13 cellular contexts compared by ENCODE assay signal in genomic region chr7:79420464-79420863, GRCh38. TPM values are rescaled to one million over a fixed set of nuclear protein-coding genes. Genes with fewer than 3 reads are reported as not detected.
DNase-seq lines count a peak whose midpoint lies in the region; ATAC-seq, FAIRE-seq and TF ChIP-seq lines count a peak whose summit lies in the region.
"Had no signal": no experiment of that assay in that cellular context is flagged by ENCODE, and none has a peak within 500 bp of the region (broad histone marks: within the 10 kb centered on the region; RNA-seq: fewer than 3 reads in every experiment).

No MANE protein-coding gene starts in this region.

- H3K27ac ChIP-seq in HepG2 (ENCODE audit: extremely low read length, insufficient read depth, low read length) = no peak overlapping the region
- H3K27ac ChIP-seq: WERI-Rb-1 had no signal

- peaks cover 12% of the 10 kb centered on the region for H3K4me1 Mint-ChIP-seq in chondrocyte (ENCODE audit: low read depth)
- H3K4me1 Mint-ChIP-seq: activated naive CD4-positive, alpha-beta T cell treated with anti-CD3 and anti-CD28 coated beads, Interleukin-2, amount 10 ng/mL, durations not matched to agents 7 days and 5 days had no signal

- peak overlapping the region; percentile 2 for H3K4me3 Mint-ChIP-seq in chondrocyte (ENCODE audit: unreplicated experiment)
- H3K4me3 Mint-ChIP-seq: activated naive CD4-positive, alpha-beta T cell treated with anti-CD3 and anti-CD28 coated beads, Interleukin-2, amount 10 ng/mL, durations not matched to agents 7 days and 5 days had no signal

- TF ChIP-seq EP300 in HepG2 (IDR thresholded peaks at IDR 0.05; ENCODE audit: low read depth in 2 of 2, low read length in 2 of 2) = no peak
- TF ChIP-seq EP300 in HepG2 (CRISPR knock-in tag; IDR thresholded peaks at IDR 0.05; ENCODE audit: borderline replicate concordance) = no peak

- no peak overlapping the region for H3K9ac ChIP-seq in HepG2 (ENCODE audit: insufficient read depth, low read depth, low read length)

- H3K27me3 Mint-ChIP-seq in chondrocyte (ENCODE audit: low read depth) = peaks cover 2% of the 10 kb centered on the region
- H3K27me3 Mint-ChIP-seq: activated naive CD4-positive, alpha-beta T cell treated with anti-CD3 and anti-CD28 coated beads, Interleukin-2, amount 10 ng/mL, durations not matched to agents 7 days and 5 days had no signal

- intact Hi-C loops in HepG2 (cut with micrococcal nuclease; ENCODE audit: unreplicated experiment) = no loop called here

- DNase-seq in AG08396 (ENCODE audit: low spot score) = peak; percentile 43
- DNase-seq in M059J (ENCODE audit: low read depth) = peak; percentile 94
- DNase-seq in chondrocyte (ENCODE audit: low spot score) = no peak
- peak; percentile 41 for DNase-seq in HepG2 (ENCODE audit: low spot score)
- no peak for DNase-seq in NCI-H2107 (lab: John Stamatoyannopoulos, UW)
- no peak for DNase-seq in activated gamma-delta T cell (lab: John Stamatoyannopoulos, UW)
- no peak for DNase-seq in HuH-7.5 (ENCODE audit: low spot score)
- DNase-seq: activated naive CD4-positive, alpha-beta T cell treated with anti-CD3 and anti-CD28 coated beads, Interleukin-2, amount 10 ng/mL, durations not matched to agents 7 days and 5 days; glutamatergic neuron; NCI-H748 treated with DMSO at 0.1 percent for 48 hours; WERI-Rb-1 had no signal

- TF ChIP-seq CTCF in chondrocyte (IDR thresholded peaks at IDR 0.05) (no peak), HepG2 (CRISPR knock-in tag; IDR thresholded peaks at IDR 0.05) (no peak)

- no peak for TF ChIP-seq RAD21 in HepG2 (CRISPR knock-in tag; IDR thresholded peaks at IDR 0.05)

- POLR2A ChIA-PET in HepG2 (lab: Yijun Ruan, JAX) = interaction anchor here (2.4 kb wide), 1 partner anchor 32 kb away, joined by 8 read pairs; no protein-coding TSS in a partner anchor

- WGBS in HepG2 (ENCODE audit: low lambda C conversion rate) = 13% methylated on average over 2 of the region's 2 CpGs

- H3K27me3 ChIP-seq in HepG2 (ENCODE audit: control insufficient read depth in 1 of 2, insufficient read depth in 2 of 2, low read length in 2 of 2) = no peaks in the 10 kb centered on the region

- no peaks in the 10 kb centered on the region for H3K9me3 ChIP-seq in HepG2 (ENCODE audit: low read length)

- FAIRE-seq in HepG2 (lab: Jason Lieb, UNC) = no peak
- FAIRE-seq: H1 had no signal

- BruUV-seq in HepG2 (replicated peaks; lab: Mats Ljungman, UMichigan) = no TSS peak

- H4K20me1 ChIP-seq in HepG2 (ENCODE audit: insufficient read depth, low read length) = no peaks in the 10 kb centered on the region

- H3K4me1 ChIP-seq in HepG2 (ENCODE audit: insufficient read depth, low read length) = peaks cover 11% of the 10 kb centered on the region

- CTCF ChIA-PET in HepG2 (lab: Yijun Ruan, JAX; ENCODE audit: low intra/inter-chr PET ratio, low total read pairs) = no interaction called here

- H3K4me2 ChIP-seq in HepG2 (ENCODE audit: low read depth, low read length) = no peak overlapping the region

- no peak overlapping the region for H2AFZ ChIP-seq in HepG2 (ENCODE audit: low read length)

- no peaks in the 10 kb centered on the region for H3K9me3 Mint-ChIP-seq in chondrocyte (ENCODE audit: low read depth)
- H3K9me3 Mint-ChIP-seq: activated naive CD4-positive, alpha-beta T cell treated with anti-CD3 and anti-CD28 coated beads, Interleukin-2, amount 10 ng/mL, durations not matched to agents 7 days and 5 days had no signal

- no peak overlapping the region for H3K4me3 ChIP-seq in HepG2 (replicated peaks in 1 of 3; ENCODE audit: insufficient read depth in 1 of 3, low read depth in 2 of 3, low read length in 3 of 3)

- no peak for TF ChIP-seq POLR2A in HepG2 (IDR thresholded peaks at IDR 0.05; ENCODE audit: insufficient read depth in 1 of 2, low read depth in 2 of 2, low read length in 2 of 2)

- no peaks in the 10 kb centered on the region for H3K79me2 ChIP-seq in HepG2 (ENCODE audit: insufficient read depth, low read length)

- ATAC-seq in HepG2 = no peak
- ATAC-seq in GM21528 (IDR thresholded peaks at IDR 0.05; ENCODE audit: low FRiP score, unreplicated experiment) = no peak

- no peaks in the 10 kb centered on the region for H3K36me3 Mint-ChIP-seq in chondrocyte (ENCODE audit: low read depth)
- H3K36me3 Mint-ChIP-seq: activated naive CD4-positive, alpha-beta T cell treated with anti-CD3 and anti-CD28 coated beads, Interleukin-2, amount 10 ng/mL, durations not matched to agents 7 days and 5 days had no signal

- no peaks in the 10 kb centered on the region for H3K36me3 ChIP-seq in HepG2 (replicated peaks in 1 of 2; ENCODE audit: control insufficient read depth in 1 of 2, insufficient read depth in 2 of 2, low read length in 2 of 2)
- H3K36me3 ChIP-seq: WERI-Rb-1 had no signal

- in situ Hi-C loops in HepG2 (cut with HindIII; ENCODE audit: extremely low pct_ligation_motif_present, low pct_unique_long_range_greater_than_20kb) = no loop called here

- peak overlapping the region; percentile 65 for H3K27ac Mint-ChIP-seq in chondrocyte (ENCODE audit: unreplicated experiment)
- H3K27ac Mint-ChIP-seq: activated naive CD4-positive, alpha-beta T cell treated with anti-CD3 and anti-CD28 coated beads, Interleukin-2, amount 10 ng/mL, durations not matched to agents 7 days and 5 days had no signal

TF ChIP-seq in HepG2, 621 proteins besides CTCF, POLR2A, EP300 and RAD21 (continues in another document):
- TF ChIP-seq NCOA5 (CRISPR knock-in tag; IDR thresholded peaks at IDR 0.05) (no peak), CREB1 (IDR thresholded peaks at IDR 0.05) (peak; percentile 37; the same call in 1 of the 2 replicates), CREB1 (CRISPR knock-in tag; IDR thresholded peaks at IDR 0.05) (no peak), CHD4 (IDR thresholded peaks at IDR 0.05; ENCODE audit: borderline replicate concordance, low read length) (no peak), ZNF550 (CRISPR knock-in tag; IDR thresholded peaks at IDR 0.05; ENCODE audit: borderline replicate concordance) (no peak), MAFF (IDR thresholded peaks at IDR 0.05; ENCODE audit: low read depth, low read length) (peak; percentile 57; the same call in 1 of the 2 replicates), ZFY (CRISPR knock-in tag; IDR thresholded peaks at IDR 0.05) (no peak), ZC3H4 (CRISPR knock-in tag; IDR thresholded peaks at IDR 0.05; ENCODE audit: borderline replicate concordance) (no peak), ATF7 (IDR thresholded peaks at IDR 0.05) (peak; percentile 48), ATF7 (CRISPR knock-in tag; IDR thresholded peaks at IDR 0.05) (no peak), MAFK (conservative IDR thresholded peaks at IDR 0.05 in 1 of 2, IDR thresholded peaks at IDR 0.05 in 1 of 2; ENCODE audit: low read length in 2 of 2) (peak; percentile 51 to 54; a peak in 3 of 4 replicates), FOSL2 (CRISPR knock-in tag; IDR thresholded peaks at IDR 0.05) (peak; percentile 67)

RNA-seq across cellular contexts. Expression of gene MAGI2, which starts 33.0 kb away (rescaled TPM):
- total RNA-seq in M059J (2014; rRNA removed; shearing (Covaris generic)) = 0.57 and 1.2 TPM in 2 replicates
- total RNA-seq in chondrocyte (5.8 to 11.8 TPM (median 6.0 TPM) in 3 replicates), HepG2 (2016; rRNA removed; fragmentation: Illumina TruSeq; extraction: Trizol) (1.1 and 3.8 TPM in 2 replicates)
- 1.1 and 2.1 TPM in 2 replicates for total RNA-seq in HepG2 (2016; cell fraction: cytosol; rRNA removed; fragmentation: Illumina TruSeq; extraction: Trizol; ENCODE audit: low read depth)
- 0.65 and 3.4 TPM in 2 replicates for total RNA-seq in HepG2 (2016; cell fraction: insoluble cytoplasmic fraction; rRNA removed; fragmentation: Illumina TruSeq; extraction: Trizol)
- total RNA-seq in HepG2 (2016; cell fraction: membrane; rRNA removed; fragmentation: Illumina TruSeq; extraction: Trizol) = 0.65 and 0.90 TPM in 2 replicates
- total RNA-seq in HepG2 (2016; cell fraction: nucleus; rRNA removed; fragmentation: Illumina TruSeq; extraction: Trizol) = 20.6 and 20.9 TPM in 2 replicates
- 1.5 and 1.6 TPM in 2 replicates for polyA plus RNA-seq in HepG2 (2011; rRNA removed)
- 0.38 and 0.53 TPM in 2 replicates for polyA plus RNA-seq in HepG2 (2011; cell fraction: cytosol; rRNA removed)
- 7.0 and 7.5 TPM in 2 replicates for polyA plus RNA-seq in HepG2 (2011; cell fraction: nucleus; rRNA removed)
- polyA plus RNA-seq in HepG2 (2012) = 2.3 and 2.4 TPM in 2 replicates
- polyA plus RNA-seq in HepG2 (2016; cell fraction: cytosol; fragmentation: Illumina TruSeq; extraction: Trizol; ENCODE audit: low read depth) = 0.12 and 0.24 TPM in 2 replicates
- polyA plus RNA-seq in HepG2 (2016; cell fraction: insoluble cytoplasmic fraction; fragmentation: Illumina TruSeq; extraction: Trizol; ENCODE audit: low read depth) = 0.50 and 0.87 TPM in 2 replicates
- 0.22 and 0.26 TPM in 2 replicates for polyA plus RNA-seq in HepG2 (2016; cell fraction: membrane; fragmentation: Illumina TruSeq; extraction: Trizol; ENCODE audit: low read depth)
- polyA plus RNA-seq in HepG2 (2016; cell fraction: nucleus; fragmentation: Illumina TruSeq; extraction: Trizol; ENCODE audit: insufficient read depth, low read depth) = 1.8 and 3.0 TPM in 2 replicates
- polyA minus RNA-seq in HepG2 (2011; rRNA and poly(A)+ RNA removed; ENCODE audit: low replicate concordance) = 10.6 TPM in 1 of 2 replicates, not detected in the other
- polyA minus RNA-seq in HepG2 (2011; cell fraction: cytosol; rRNA and poly(A)+ RNA removed) = 1.8 and 2.8 TPM in 2 replicates
- 162 and 170 TPM in 2 replicates for polyA minus RNA-seq in HepG2 (2011; cell fraction: nucleus; rRNA and poly(A)+ RNA removed)

Comparison
In these comparisons a context has a peak if more than half of its experiments do, and no peak if none do; other contexts are left out.
1. DNase-seq: peak in AG08396 (single experiment), M059J (single experiment) and HepG2 (single experiment); none in chondrocyte (single experiment), NCI-H2107 (single experiment), activated gamma-delta T cell (single experiment) and HuH-7.5 (single experiment).